Comparison of ENCODE assay signal across 13 cellular contexts in genomic region chr14:34966413-34966812, GRCh38. TPM values are rescaled to one million over a fixed set of nuclear protein-coding genes. Genes with fewer than 3 reads are reported as not detected.
DNase-seq lines count a peak whose midpoint lies in the region; ATAC-seq and TF ChIP-seq lines count a peak whose summit lies in the region.
"Had no signal": no experiment of that assay in that cellular context is flagged by ENCODE, and none has a peak within 500 bp of the region (broad histone marks: within the 10 kb centered on the region; RNA-seq: fewer than 3 reads in every experiment).

No MANE protein-coding gene starts in this region.

- TF ChIP-seq CTCF in lower leg skin (IDR thresholded peaks at IDR 0.05) = no peak

- no peak overlapping the region for H3K4me3 Mint-ChIP-seq in effector memory CD8-positive, alpha-beta T cell

- DNase-seq in effector memory CD8-positive, alpha-beta T cell = no peak
- DNase-seq in 8988T (no peak), sciatic nerve (ENCODE audit: low spot score) (no peak), COR-L47 (lab: John Stamatoyannopoulos, UW) (no peak), lower leg skin (ENCODE audit: low spot score in 2 of 2) (no peak)
- DNase-seq: DND-41; NCI-H2029 treated with DMSO at 0.1 percent for 48 hours; stimulated activated CD4-positive, alpha-beta T cell treated with anti-CD3 and anti-CD28 coated beads, Interleukin-2, amount 100 ng/mL, for 48 hours had no signal

- ATAC-seq in GM18861 (IDR thresholded peaks at IDR 0.05; ENCODE audit: unreplicated experiment) = peak; percentile 86
- peak; percentile 86 for ATAC-seq in GM21390 (IDR thresholded peaks at IDR 0.05; ENCODE audit: unreplicated experiment)
- ATAC-seq in HG03097 (IDR thresholded peaks at IDR 0.05; ENCODE audit: low FRiP score, unreplicated experiment) = peak; percentile 78
- peak; percentile 17 for ATAC-seq in effector memory CD8-positive, alpha-beta T cell (replicated peaks)
- ATAC-seq in sciatic nerve = no peak

- H3K4me1 Mint-ChIP-seq in effector memory CD8-positive, alpha-beta T cell (ENCODE audit: low read depth in 2 of 2) = no peaks in the 10 kb centered on the region

- H3K36me3 Mint-ChIP-seq in effector memory CD8-positive, alpha-beta T cell (ENCODE audit: insufficient read depth) = peaks cover 22% of the 10 kb centered on the region

- WGBS in lower leg skin, 2 donors = 91 to 93% methylated on average over 3 of the region's 3 CpGs

- intact Hi-C loops in sciatic nerve (cut with DNase I) (no loop called here), lower leg skin (cut with DNase I; ENCODE audit: low total_unique reads) (no loop called here)

- TF ChIP-seq POLR2A in lower leg skin (IDR thresholded peaks at IDR 0.05) = no peak

- H3K27ac Mint-ChIP-seq in effector memory CD8-positive, alpha-beta T cell = peak overlapping the region; percentile 28 to 51

- no peaks in the 10 kb centered on the region for H3K9me3 Mint-ChIP-seq in effector memory CD8-positive, alpha-beta T cell

- no peaks in the 10 kb centered on the region for H3K27me3 Mint-ChIP-seq in effector memory CD8-positive, alpha-beta T cell

- H3K4me3 ChIP-seq in lower leg skin (ENCODE audit: low read depth, poor library complexity, severe bottlenecking) = no peak overlapping the region
- H3K4me3 ChIP-seq: esophagus muscularis mucosa, thoracic aorta had no signal

RNA-seq across cellular contexts. Expression of gene SRP54, which starts 16.4 kb away (rescaled TPM):
- total RNA-seq in sciatic nerve (46.0 TPM), lower leg skin (10 to 100 TPM; 36.1 to 51.8 (median 38.6) TPM)
